Comparison of ENCODE assay signal across 29 cellular contexts in the genomic region with DNA sequence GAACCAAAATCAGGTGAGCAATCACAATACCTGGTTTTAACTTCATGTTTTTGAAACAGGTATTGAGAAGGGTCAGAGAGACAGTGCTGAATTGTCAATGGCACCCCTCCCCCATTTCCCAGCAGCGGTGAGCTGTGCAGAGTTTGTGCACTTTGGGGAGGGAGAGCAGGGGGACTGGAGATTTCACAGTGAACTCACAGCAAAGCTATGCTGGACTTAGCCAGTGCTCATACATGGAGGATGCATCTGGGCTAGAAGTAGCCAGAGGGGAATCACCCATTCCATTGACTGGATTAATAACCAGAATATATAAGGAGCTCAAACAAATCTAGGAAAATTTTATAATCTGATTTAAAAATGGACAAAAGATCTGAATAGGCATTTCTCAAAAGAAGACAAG.
"Had no signal": no experiment of that assay in that cellular context is flagged by ENCODE, and none has a peak within 500 bp of the region (broad histone marks: within the 10 kb centered on the region; RNA-seq: fewer than 3 reads in every experiment).

No MANE protein-coding gene starts in this region.

- H3K27me3 Mint-ChIP-seq: naive B cell; progenitor cell of endocrine pancreas; stimulated activated naive B cell treated with anti-CD40 and anti-IgM and Interleukin-4, amounts not matched to agents 10 μg/mL and 1 μg/mL and 100 μg/mL, for 72 hours; type B pancreatic cell had no signal

- DNase-seq: kidney glomerular epithelial cell; left colon; left lung; lower lobe of right lung; mammary epithelial cell; mesenchymal stem cell; naive B cell; natural killer cell; nephron progenitor cell; ovary; retina; right cardiac atrium; stimulated activated CD4-positive, alpha-beta T cell treated with anti-CD3 and anti-CD28 coated beads, Interleukin-12 subunit alpha, Interleukin-12 subunit beta, amount 100 ng/mL, for 4 hours; stimulated activated CD4-positive, alpha-beta T cell treated with anti-CD3 and anti-CD28 coated beads, Interleukin-15, amount 100 ng/mL, for 24 hours; stimulated activated CD4-positive, alpha-beta T cell treated with anti-CD3 and anti-CD28 coated beads, Interleukin-2, amount 100 ng/mL, for 24 hours; stimulated activated CD4-positive, alpha-beta T cell treated with anti-CD3 and anti-CD28 coated beads, Interleukin-4, amount 100 ng/mL, for 1 hour; stimulated activated naive B cell treated with anti-CD40 and anti-IgM and Interleukin-4, amounts not matched to agents 10 μg/mL and 1 μg/mL and 100 μg/mL, for 72 hours; stimulated activated naive CD8-positive, alpha-beta T cell treated with anti-CD3 and anti-CD28 coated beads, Interleukin-15, Interleukin-2, amounts not matched to agents 100 U/mL and 50 U/mL, for 24 hours; stomach; testis; thyroid gland; uterus had no signal

- H3K4me1 Mint-ChIP-seq: mesothelial cell of epicardium; naive B cell; natural killer cell; nephron progenitor cell; stimulated activated naive B cell treated with anti-CD40 and anti-IgM and Interleukin-4, amounts not matched to agents 10 μg/mL and 1 μg/mL and 100 μg/mL, for 72 hours had no signal

- H3K79me2 ChIP-seq: hepatocyte had no signal

- FAIRE-seq: keratinocyte had no signal

- H3K27ac Mint-ChIP-seq: mesothelial cell of epicardium; naive B cell; natural killer cell; nephron progenitor cell; progenitor cell of endocrine pancreas; stimulated activated naive B cell treated with anti-CD40 and anti-IgM and Interleukin-4, amounts not matched to agents 10 μg/mL and 1 μg/mL and 100 μg/mL, for 72 hours; type B pancreatic cell had no signal

- H2AFZ ChIP-seq: hepatocyte had no signal

- H3K4me3 Mint-ChIP-seq: mesothelial cell of epicardium; naive B cell; natural killer cell; nephron progenitor cell; stimulated activated naive B cell treated with anti-CD40 and anti-IgM and Interleukin-4, amounts not matched to agents 10 μg/mL and 1 μg/mL and 100 μg/mL, for 72 hours; type B pancreatic cell had no signal

- H3K36me3 ChIP-seq: left lung, lower lobe of right lung, ovary, stomach, thyroid gland, uterus had no signal

- H3K4me3 ChIP-seq: hepatocyte, left lung, lower lobe of right lung, ovary, skin epidermis, stomach, testis, thyroid gland, uterus had no signal

- H3K27me3 ChIP-seq: hepatocyte, left lung, ovary, stomach, testis, thyroid gland, uterus had no signal

- H3K27ac ChIP-seq: hepatocyte, left lung, lower lobe of right lung, ovary, skin epidermis, stomach, testis, thyroid gland, uterus had no signal

- H3K36me3 Mint-ChIP-seq: mesothelial cell of epicardium; naive B cell; natural killer cell; stimulated activated naive B cell treated with anti-CD40 and anti-IgM and Interleukin-4, amounts not matched to agents 10 μg/mL and 1 μg/mL and 100 μg/mL, for 72 hours; type B pancreatic cell had no signal

- ATAC-seq: left colon; left lung; lower lobe of right lung; natural killer cell; right cardiac atrium; sciatic nerve; stimulated activated naive B cell treated with anti-CD40 and anti-IgM and Interleukin-4, amounts not matched to agents 10 μg/mL and 1 μg/mL and 100 μg/mL, for 72 hours; stimulated activated naive CD8-positive, alpha-beta T cell treated with anti-CD3 and anti-CD28 coated beads, Interleukin-15, Interleukin-2, amounts not matched to agents 100 U/mL and 50 U/mL, for 24 hours had no signal

- H3K9me3 ChIP-seq: ovary, testis, thyroid gland, uterus had no signal

- H3K9me3 Mint-ChIP-seq: type B pancreatic cell had no signal

- H3K4me2 ChIP-seq: hepatocyte had no signal

- H3K4me1 ChIP-seq: left lung, lower lobe of right lung, stomach, testis, thyroid gland, uterus had no signal
